Comparison of ENCODE assay signal across 8 cellular contexts in the genomic region with DNA sequence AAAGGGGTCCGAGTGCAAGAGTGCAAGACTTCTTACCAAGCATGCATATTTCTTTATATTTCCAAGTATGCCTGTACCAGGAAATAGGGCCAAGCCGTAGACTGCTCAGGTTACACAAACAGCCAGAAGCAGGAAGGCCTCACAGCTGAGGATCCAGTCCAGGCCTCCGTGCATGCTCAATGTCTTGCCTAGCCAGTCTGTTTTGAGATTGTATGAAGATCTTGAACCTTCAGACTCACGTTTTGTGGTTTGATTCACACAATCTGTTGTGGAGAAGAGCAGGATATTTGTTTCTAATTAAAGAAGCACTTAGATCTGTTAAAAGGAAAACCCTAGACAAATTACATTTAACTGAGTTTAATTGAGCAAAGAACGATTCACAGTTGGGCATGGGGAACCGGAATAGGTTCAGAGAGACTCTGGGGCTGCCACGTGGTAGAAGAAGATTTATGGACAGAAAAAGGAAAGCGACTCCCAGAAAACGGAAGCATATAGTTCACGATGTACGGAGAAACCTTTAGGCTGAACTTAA. TPM values are rescaled to one million over a fixed set of nuclear protein-coding genes. Genes with fewer than 3 reads are reported as not detected.
DNase-seq lines count a peak whose midpoint lies in the region; ATAC-seq lines count a peak whose summit lies in the region.

No MANE protein-coding gene starts in this region.

- peaks cover 34 to 47% of the 10 kb centered on the region in 2 donors for H3K4me1 Mint-ChIP-seq in immature natural killer cell

- no peak for ATAC-seq in GM21447 (IDR thresholded peaks at IDR 0.05; ENCODE audit: unreplicated experiment)

- H3K9ac ChIP-seq in BLaER1 (no peak overlapping the region), skeletal muscle tissue (ENCODE audit: low read depth in 1 of 3, low read length in 3 of 3) (peak overlapping the region; percentile 78 to 97 (median 95))

- H3K9me3 ChIP-seq in BLaER1 (no peaks in the 10 kb centered on the region), HAP-1 (no peaks in the 10 kb centered on the region), skeletal muscle tissue (ENCODE audit: control insufficient read depth in 3 of 3, low read length in 3 of 3) (no peaks in the 10 kb centered on the region)

- H3K27me3 Mint-ChIP-seq in immature natural killer cell (ENCODE audit: low read depth in 3 of 3), result peaks cover 0 to 4% (median 0%) of the 10 kb centered on the region in 3 donors

- in situ Hi-C loops in HAP-1 (cut with MboI; ENCODE audit: low sequenced_read_pairs), result no loop called here

- no peaks in the 10 kb centered on the region for H4K20me1 ChIP-seq in BLaER1

- peaks cover 12% of the 10 kb centered on the region; the same call in 1 of the 2 replicates for H3K27me3 ChIP-seq in BLaER1
- H3K27me3 ChIP-seq in HAP-1 (ENCODE audit: low read depth), result no peaks in the 10 kb centered on the region
- no peaks in the 10 kb centered on the region for H3K27me3 ChIP-seq in skeletal muscle tissue (ENCODE audit: control insufficient read depth in 3 of 3, insufficient read depth in 3 of 3, low read length in 3 of 3)

- H3K4me1 ChIP-seq in BLaER1, result 0 out of 2 replicates have a peak, but pooled peaks cover 7% of the 10 kb centered on the region
- peaks cover 29% of the 10 kb centered on the region for H3K4me1 ChIP-seq in HAP-1
- H3K4me1 ChIP-seq in skeletal muscle tissue (ENCODE audit: control insufficient read depth in 3 of 3, insufficient read depth in 3 of 3, low read length in 3 of 3), result peaks cover 23 to 34% (median 34%) of the 10 kb centered on the region in 3 donors

- H3K36me3 ChIP-seq in BLaER1 (no peaks in the 10 kb centered on the region), HAP-1 (replicated peaks) (no peaks in the 10 kb centered on the region), skeletal muscle tissue (ENCODE audit: control insufficient read depth in 3 of 3, insufficient read depth in 3 of 3, low read length in 3 of 3) (peaks cover 0 to 3% (median 0%) of the 10 kb centered on the region in 3 donors)

- H3K4me3 ChIP-seq in BLaER1 (peak overlapping the region; percentile 67), HAP-1 (peak overlapping the region; percentile 31), skeletal muscle tissue (ENCODE audit: low read length in 3 of 3) (peak overlapping the region; percentile 71 to 94 (median 92))

- peak overlapping the region; percentile 59 to 97 (median 88) for H3K27ac Mint-ChIP-seq in immature natural killer cell

- no peak overlapping the region for H3K27ac ChIP-seq in BLaER1
- H3K27ac ChIP-seq in skeletal muscle tissue (ENCODE audit: low read depth, low read length), result peak overlapping the region; percentile 90

- H3K9me3 Mint-ChIP-seq in immature natural killer cell, result no peaks in the 10 kb centered on the region

- peak overlapping the region; percentile 97 to 100 (median 98) for H3K4me3 Mint-ChIP-seq in immature natural killer cell

- no peaks in the 10 kb centered on the region for H3K36me3 Mint-ChIP-seq in immature natural killer cell

- H3K4me2 ChIP-seq in BLaER1, result peak overlapping the region; percentile 77

- DNase-seq in HAP-1 (ENCODE audit: low spot score in 2 of 2) (peak; percentile 64 to 69), NCI-H510A treated with DMSO at 0.1 percent for 48 hours (lab: John Stamatoyannopoulos, UW) (peak; percentile 66), astrocyte of the hippocampus (ENCODE audit: low read depth, low spot score) (peak; percentile 62), immature natural killer cell (peak in 1 of 3 donors; percentile 5)
- no peak for DNase-seq in stimulated activated CD4-positive, alpha-beta T cell treated with anti-CD3 and anti-CD28 coated beads, Interleukin-4, amount 100 ng/mL, for 24 hours

RNA-seq across cellular contexts. Expression of a gene that starts 1.2 kb away (rescaled TPM):
- 10 to 100 TPM; 53.9 to 70.1 (median 56.7) TPM for polyA plus RNA-seq in immature natural killer cell
- total RNA-seq in skeletal muscle tissue, result 37.6 TPM

Comparison
In these comparisons a context has a peak if more than half of its experiments do, and no peak if none do; other contexts are left out.
1. H3K4me3 ChIP-seq: peak in every context shown above with its lines; median percentile 92 in skeletal muscle tissue; 67 in BLaER1; 31 in HAP-1.